In genomic region chr2:161415467-161416293, GRCh38 we compare ENCODE assay signal across 9 cellular contexts. TPM values are rescaled to one million over a fixed set of nuclear protein-coding genes. Genes with fewer than 3 reads are reported as not detected.
DNase-seq lines count a peak whose midpoint lies in the region; ATAC-seq, FAIRE-seq and TF ChIP-seq lines count a peak whose summit lies in the region.
"Had no signal": no experiment of that assay in that cellular context is flagged by ENCODE, and none has a peak within 500 bp of the region (broad histone marks: within the 10 kb centered on the region; RNA-seq: fewer than 3 reads in every experiment).

No MANE protein-coding gene starts in this region.

- ATAC-seq in stimulated activated naive B cell treated with anti-CD40 and anti-IgM and Interleukin-4, amounts not matched to agents 10 μg/mL and 1 μg/mL and 100 μg/mL, for 72 hours (replicated peaks) = no peak
- ATAC-seq in HG03439 (IDR thresholded peaks at IDR 0.05; ENCODE audit: unreplicated experiment) = no peak

- H3K36me3 Mint-ChIP-seq in stimulated activated naive B cell treated with anti-CD40 and anti-IgM and Interleukin-4, amounts not matched to agents 10 μg/mL and 1 μg/mL and 100 μg/mL, for 72 hours = peaks cover 8 to 9% of the 10 kb centered on the region in 2 donors

- peaks cover 0 to 4% (median 1%) of the 10 kb centered on the region in 4 experiments; a peak in 2 of 8 replicates for H3K36me3 ChIP-seq in H1 (ENCODE audit: control insufficient read depth in 2 of 4, insufficient read depth in 4 of 4, low read length in 3 of 4)
- no peaks in the 10 kb centered on the region for H3K36me3 ChIP-seq in tibial artery

- intact Hi-C loops in tibial artery (cut with DNase I; ENCODE audit: low total_unique reads) = no loop called here

- H3K9me3 ChIP-seq in H1 (ENCODE audit: insufficient read depth in 2 of 2, low read depth in 1 of 2, low read length in 1 of 2) (no peaks in the 10 kb centered on the region), tibial artery (no peaks in the 10 kb centered on the region)

- DNase-seq in activated T-cell treated with anti-CD3 and anti-CD28 coated beads, Interleukin-2, amount 50 U/mL, for 1 hour = peak; percentile 25
- DNase-seq in activated T-cell treated with anti-CD3 and anti-CD28 coated beads for 4 hours (no peak), NCI-H82 treated with DMSO at 0.1 percent for 48 hours (lab: John Stamatoyannopoulos, UW; ENCODE audit: unreplicated experiment) (peak; percentile 70), H1 (ENCODE audit: low read depth in 1 of 2, low spot score in 2 of 2) (no peak), tibial artery (no peak), HCEC 1CT (no peak)
- no peak for DNase-seq in stimulated activated naive B cell treated with anti-CD40 and anti-IgM and Interleukin-4, amounts not matched to agents 10 μg/mL and 1 μg/mL and 100 μg/mL, for 72 hours

- H3K79me1 ChIP-seq in H1 (ENCODE audit: low read depth, low read length) = no peaks in the 10 kb centered on the region

- H2BK12ac ChIP-seq in H1 (ENCODE audit: low read depth, low read length) = no peak overlapping the region

- H2AK5ac ChIP-seq in H1 (ENCODE audit: low read depth, low read length) = no peak overlapping the region

- no peaks in the 10 kb centered on the region for H3K79me2 ChIP-seq in H1 (ENCODE audit: control insufficient read depth in 1 of 2, insufficient read depth in 2 of 2, low read length in 2 of 2)
- H3K79me2 ChIP-seq: parathyroid adenoma had no signal

- H2BK5ac ChIP-seq in H1 (ENCODE audit: low read depth, low read length) = no peak overlapping the region

- TF ChIP-seq CTCF in H1 (IDR thresholded peaks at IDR 0.05; ENCODE audit: control extremely low read depth in 1 of 3, insufficient read depth in 1 of 3, low read depth in 1 of 3, low read length in 3 of 3) (no peak), tibial artery (IDR thresholded peaks at IDR 0.05) (no peak)

- no peak overlapping the region for H2AFZ ChIP-seq in H1 (ENCODE audit: low read length)

- no peak for TF ChIP-seq RAD21 in H1 (IDR thresholded peaks at IDR 0.05 in 1 of 2, conservative IDR thresholded peaks at IDR 0.05 in 1 of 2; ENCODE audit: low read depth in 2 of 2, low read length in 2 of 2)

- WGBS in H1 (ENCODE audit: extremely low coverage in 1 of 2, insufficient coverage in 1 of 2, insufficient read length in 1 of 2, insufficient replicate concordance in 2 of 2, low coverage in 1 of 2, low lambda C conversion rate in 2 of 2, missing lambda C conversion rate in 1 of 2), 2 experiments = 7% methylated on average over 20 of the region's 21 CpGs; no CpG with 5 or more reads in 1 of the 2 experiments

- H3K9ac ChIP-seq in H1 (replicated peaks in 1 of 4; ENCODE audit: extremely low read depth in 1 of 4, low read depth in 3 of 4, low read length in 3 of 4) = no peak overlapping the region
- H3K9ac ChIP-seq: parathyroid adenoma had no signal

- H3K27me3 ChIP-seq in H1 (replicated peaks in 1 of 4; ENCODE audit: control insufficient read depth in 3 of 4, extremely low read depth in 1 of 4, insufficient read depth in 3 of 4, low read length in 3 of 4) = peaks cover 52 to 79% (median 68%) of the 10 kb centered on the region in 4 experiments
- peaks cover 0 to 53% of the 10 kb centered on the region in 2 donors for H3K27me3 ChIP-seq in tibial artery

- H4K91ac ChIP-seq in H1 (replicated peaks; ENCODE audit: insufficient read length, low read length) = no peak overlapping the region

- CTCF ChIA-PET in H1 (lab: Charles Lee; ENCODE audit: partially characterized antibody) = interaction anchor here (0.7 to 3.0 kb wide), 3 partner anchors 12 to 35 kb away, joined by 3 to 16 read pairs (median 3); no protein-coding TSS in a partner anchor

- no peak overlapping the region for H3K56ac ChIP-seq in H1 (replicated peaks; ENCODE audit: insufficient read length, low read depth, low read length)

- H4K20me1 ChIP-seq in H1 (replicated peaks in 1 of 2; ENCODE audit: control insufficient read depth in 1 of 2, insufficient read depth in 2 of 2, low read length in 2 of 2) = peaks cover 2 to 21% of the 10 kb centered on the region in 2 experiments

- no peak overlapping the region for H2BK15ac ChIP-seq in H1 (ENCODE audit: low read length)

- POLR2A ChIA-PET in H1 (lab: Charles Lee; ENCODE audit: partially characterized antibody) = interaction anchor here (1.0 to 2.2 kb wide), 3 partner anchors 12 to 108 kb away, joined by 3 to 8 read pairs (median 3); partner anchors contain the start of gene PSMD14

- peak overlapping the region; percentile 85 to 86 for H3K4me2 ChIP-seq in H1 (ENCODE audit: insufficient read depth in 1 of 2, low read depth in 2 of 2, low read length in 2 of 2)

- no peak overlapping the region for H3K23ac ChIP-seq in H1 (ENCODE audit: insufficient read length)

- peak overlapping the region; percentile 2; the same call in 1 of the 2 replicates for H3K18ac ChIP-seq in H1 (ENCODE audit: extremely low read depth, low read length)

- peaks cover 8% of the 10 kb centered on the region; the same call in 1 of the 2 replicates for H3K23me2 ChIP-seq in H1 (ENCODE audit: low read depth, low read length)

- peak overlapping the region; percentile 14 to 60 (median 26); a peak in 6 of 8 replicates for H3K4me3 ChIP-seq in H1 (ENCODE audit: extremely low read depth in 1 of 4, insufficient read depth in 2 of 4, low read depth in 3 of 4, low read length in 4 of 4)
- H3K4me3 ChIP-seq in tibial artery = peak overlapping the region in 1 of 2 donors; percentile 58

- H3K4me1 ChIP-seq in H1 (replicated peaks in 1 of 4; ENCODE audit: control insufficient read depth in 3 of 4, insufficient read depth in 4 of 4, low read length in 3 of 4) (peaks cover 14 to 27% (median 22%) of the 10 kb centered on the region in 4 experiments), tibial artery (peaks cover 0 to 52% (median 33%) of the 10 kb centered on the region in 4 donors)

- H2BK120ac ChIP-seq in H1 (replicated peaks; ENCODE audit: low read depth, low read length) = no peak overlapping the region

- peak overlapping the region; percentile 19 for H4K8ac ChIP-seq in H1 (ENCODE audit: extremely low read depth, insufficient read depth, low read length)

- no peak overlapping the region for H3K14ac ChIP-seq in H1 (ENCODE audit: insufficient read length)

- H3K9me3 Mint-ChIP-seq in stimulated activated naive B cell treated with anti-CD40 and anti-IgM and Interleukin-4, amounts not matched to agents 10 μg/mL and 1 μg/mL and 100 μg/mL, for 72 hours = no peaks in the 10 kb centered on the region

- TF ChIP-seq POLR2A in H1 (IDR thresholded peaks at IDR 0.05; ENCODE audit: control extremely low read depth in 1 of 2, low read depth in 2 of 2, low read length in 2 of 2) = no peak

- H3K4ac ChIP-seq in H1 (replicated peaks; ENCODE audit: insufficient read length, low read depth, low read length) = no peak overlapping the region

- no peak overlapping the region for H2BK20ac ChIP-seq in H1 (ENCODE audit: low read length)

- no peak overlapping the region for H4K5ac ChIP-seq in H1 (ENCODE audit: insufficient read length, low read depth, low read length)

- TF ChIP-seq EP300 in H1 (IDR thresholded peaks at IDR 0.05; ENCODE audit: borderline replicate concordance in 1 of 2, low read depth in 2 of 2, low read length in 2 of 2) = no peak

- peak overlapping the region; percentile 72 to 73 for H3K4me3 Mint-ChIP-seq in stimulated activated naive B cell treated with anti-CD40 and anti-IgM and Interleukin-4, amounts not matched to agents 10 μg/mL and 1 μg/mL and 100 μg/mL, for 72 hours

- no peak for FAIRE-seq in H1 (lab: Jason Lieb, UNC)

- peaks cover 61 to 68% of the 10 kb centered on the region in 2 donors for H3K27me3 Mint-ChIP-seq in stimulated activated naive B cell treated with anti-CD40 and anti-IgM and Interleukin-4, amounts not matched to agents 10 μg/mL and 1 μg/mL and 100 μg/mL, for 72 hours

- peaks cover 41 to 58% of the 10 kb centered on the region in 2 donors for H3K4me1 Mint-ChIP-seq in stimulated activated naive B cell treated with anti-CD40 and anti-IgM and Interleukin-4, amounts not matched to agents 10 μg/mL and 1 μg/mL and 100 μg/mL, for 72 hours

- H3K27ac ChIP-seq in H1 (ENCODE audit: low read depth, low read length) (no peak overlapping the region), tibial artery (no peak overlapping the region)
- H3K27ac ChIP-seq: parathyroid adenoma had no signal

- peak overlapping the region; percentile 42 for H3K27ac Mint-ChIP-seq in stimulated activated naive B cell treated with anti-CD40 and anti-IgM and Interleukin-4, amounts not matched to agents 10 μg/mL and 1 μg/mL and 100 μg/mL, for 72 hours

TF ChIP-seq in H1, 55 proteins besides CTCF, POLR2A, EP300 and RAD21:
- TF ChIP-seq ZNF274 (IDR thresholded peaks at IDR 0.05; ENCODE audit: borderline replicate concordance, extremely low read depth, low read length) (no peak), CBX8 (IDR thresholded peaks at IDR 0.05; ENCODE audit: borderline replicate concordance, low read depth, low read length) (0 out of 2 replicates have a peak, but pooled peaks have one; percentile 52), RNF2 (IDR thresholded peaks at IDR 0.05; ENCODE audit: borderline replicate concordance, low read depth, low read length, missing control alignments, poor library complexity, severe bottlenecking) (peak; percentile 23), CHD1 (IDR thresholded peaks at IDR 0.05; ENCODE audit: low read depth, low read length) (no peak)

RNA-seq across cellular contexts. Expression of gene TBR1, which starts 0.4 kb away (rescaled TPM):
- not detected in 2 replicates for total RNA-seq in H1 (2021; fragmentation: NEBNext Ultra II Directional; extraction: Animal tissue kit (Norgen Biotek cat#: 25700))
- 0.05 TPM in 1 of 2 replicates, not detected in the other for polyA plus RNA-seq in H1 (2011; rRNA removed)
- polyA plus RNA-seq in H1 (2011; cell fraction: cytosol; rRNA removed) = not detected
- polyA plus RNA-seq in H1 (2011; cell fraction: nucleus; rRNA removed) = not detected
- polyA plus RNA-seq in H1 (2012, experiment 1 of 2) = not detected in 4 replicates
- not detected for polyA plus RNA-seq in H1 (2012, experiment 2 of 2)
- not detected for polyA plus RNA-seq in H1 (2013, experiment 1 of 2)
- polyA plus RNA-seq in H1 (2013, experiment 2 of 2) = not detected
- not detected in 2 replicates for polyA minus RNA-seq in H1 (2011; rRNA and poly(A)+ RNA removed)
- not detected for polyA minus RNA-seq in H1 (2011; cell fraction: cytosol; rRNA and poly(A)+ RNA removed)
- polyA minus RNA-seq in H1 (2011; cell fraction: nucleus; rRNA and poly(A)+ RNA removed) = not detected

Comparison
In these comparisons a context has a peak if more than half of its experiments do, and no peak if none do; other contexts are left out.
1. DNase-seq: peak in activated T-cell treated with anti-CD3 and anti-CD28 coated beads, Interleukin-2, amount 50 U/mL, for 1 hour (single experiment) and NCI-H82 treated with DMSO at 0.1 percent for 48 hours (single experiment); none in activated T-cell treated with anti-CD3 and anti-CD28 coated beads for 4 hours (single experiment), H1 (0 of 2), stimulated activated naive B cell treated with anti-CD40 and anti-IgM and Interleukin-4, amounts not matched to agents 10 μg/mL and 1 μg/mL and 100 μg/mL, for 72 hours (single experiment), tibial artery (0 of 2) and HCEC 1CT (single experiment).